Comparison of ENCODE assay signal across 13 cellular contexts in the genomic region with DNA sequence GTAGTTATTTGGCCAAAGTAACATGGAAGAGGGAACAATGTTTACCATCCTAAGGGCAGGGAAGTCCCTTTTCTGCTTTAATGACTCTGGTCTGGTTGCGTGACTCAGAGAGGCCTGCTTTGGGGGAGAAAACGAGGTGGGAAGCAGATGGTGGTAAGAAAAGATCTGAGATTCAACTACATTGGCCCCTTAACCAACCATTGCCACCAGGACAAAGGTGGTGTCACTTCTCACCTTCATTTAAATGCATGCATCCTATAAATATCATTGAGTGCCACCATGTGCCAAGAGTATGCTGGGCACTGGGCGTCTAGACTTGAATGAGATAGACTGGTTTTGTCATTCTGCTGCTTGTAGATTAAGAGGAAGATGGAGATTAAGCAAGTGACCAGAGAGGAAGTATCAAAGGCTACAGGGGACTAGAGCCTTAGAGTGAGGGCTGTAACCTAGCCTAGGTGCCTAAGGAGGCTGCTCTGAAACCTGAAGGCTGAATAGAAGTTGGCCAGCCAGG. TPM values are rescaled to one million over a fixed set of nuclear protein-coding genes. Genes with fewer than 3 reads are reported as not detected.
DNase-seq lines count a peak whose midpoint lies in the region; ATAC-seq and TF ChIP-seq lines count a peak whose summit lies in the region.
"Had no signal": no experiment of that assay in that cellular context is flagged by ENCODE, and none has a peak within 500 bp of the region (broad histone marks: within the 10 kb centered on the region; RNA-seq: fewer than 3 reads in every experiment).

No MANE protein-coding gene starts in this region.

- H3K4me3 ChIP-seq in transverse colon = no peak overlapping the region

- peaks cover 8 to 36% (median 20%) of the 10 kb centered on the region in 4 donors for H3K4me1 ChIP-seq in transverse colon

- CTCF ChIA-PET in activated CD8-positive, alpha-beta T cell treated with anti-CD3 and anti-CD28 coated beads, Interleukin-2, amount 10 ng/mL, durations not matched to agents 7 days and 5 days (lab: Charles Lee) = interaction anchor here (0.6 to 4.9 kb wide), 10 partner anchors 8 to 460 kb away, joined by 3 to 90 read pairs (median 4); no protein-coding TSS in a partner anchor

- H3K9me3 Mint-ChIP-seq in activated CD8-positive, alpha-beta T cell treated with anti-CD3 and anti-CD28 coated beads, Interleukin-2, amount 10 ng/mL, durations not matched to agents 7 days and 5 days (ENCODE audit: insufficient read depth) = no peaks in the 10 kb centered on the region
- H3K9me3 Mint-ChIP-seq in naive B cell = no peaks in the 10 kb centered on the region

- no peak for ATAC-seq in activated CD8-positive, alpha-beta T cell treated with anti-CD3 and anti-CD28 coated beads, Interleukin-2, amount 10 ng/mL, durations not matched to agents 7 days and 5 days
- ATAC-seq in naive B cell (ENCODE audit: low read depth in 2 of 2) (peak in 1 of 2 donors; percentile 6), HG03159 (IDR thresholded peaks at IDR 0.05; ENCODE audit: unreplicated experiment) (no peak)

- H3K27me3 Mint-ChIP-seq in activated CD8-positive, alpha-beta T cell treated with anti-CD3 and anti-CD28 coated beads, Interleukin-2, amount 10 ng/mL, durations not matched to agents 7 days and 5 days (ENCODE audit: low read depth) = no peaks in the 10 kb centered on the region
- H3K27me3 Mint-ChIP-seq in naive B cell = no peaks in the 10 kb centered on the region

- in situ Hi-C loops in Caki2 (cut with HindIII; ENCODE audit: low pct_unique_long_range_greater_than_20kb, low sequenced_read_pairs) = no loop called here
- in situ Hi-C loops in transverse colon (cut with MboI; ENCODE audit: low pct_ligation_motif_present in 1 of 4, low pct_unique_long_range_greater_than_20kb in 1 of 4, low sequenced_read_pairs in 3 of 4) = no loop called here

- no peak for TF ChIP-seq CTCF in transverse colon (IDR thresholded peaks at IDR 0.05)

- no peak overlapping the region for H3K4me3 Mint-ChIP-seq in activated CD8-positive, alpha-beta T cell treated with anti-CD3 and anti-CD28 coated beads, Interleukin-2, amount 10 ng/mL, durations not matched to agents 7 days and 5 days
- peak overlapping the region; percentile 0 to 94 (median 74) for H3K4me3 Mint-ChIP-seq in naive B cell

- TF ChIP-seq EP300 in transverse colon (IDR thresholded peaks at IDR 0.05; ENCODE audit: low read depth) = no peak

- H3K27ac Mint-ChIP-seq in activated CD8-positive, alpha-beta T cell treated with anti-CD3 and anti-CD28 coated beads, Interleukin-2, amount 10 ng/mL, durations not matched to agents 7 days and 5 days = peak overlapping the region; percentile 97
- peak overlapping the region; percentile 8 to 96 (median 84) for H3K27ac Mint-ChIP-seq in naive B cell

- intact Hi-C loops in transverse colon (cut with DNase I; ENCODE audit: low total_unique reads) = no loop called here

- TF ChIP-seq POLR2A in transverse colon (IDR thresholded peaks at IDR 0.05) = no peak

- no peaks in the 10 kb centered on the region for H3K27me3 ChIP-seq in transverse colon

- no peaks in the 10 kb centered on the region for H3K9me3 ChIP-seq in transverse colon

- DNase-seq in Caki2 (ENCODE audit: low read depth) (peak; percentile 45), Kasumi-1 (lab: John Stamatoyannopoulos, UW) (peak; percentile 19), naive B cell (peak; percentile 34), HCEC 1CT (no peak), NCI-H2227 treated with DMSO at 0.1 percent for 48 hours (lab: John Stamatoyannopoulos, UW) (no peak), transverse colon (no peak)
- DNase-seq in activated CD8-positive, alpha-beta T cell treated with anti-CD3 and anti-CD28 coated beads, Interleukin-2, amount 10 ng/mL, durations not matched to agents 7 days and 5 days = no peak
- DNase-seq: activated effector memory CD4-positive, alpha-beta T cell treated with Interleukin-2 at 50 U/mL for 16 hours; Calu3; kidney; NCI-H1092; stimulated activated CD8-positive, alpha-beta memory T cell treated with anti-CD3 and anti-CD28 coated beads, Interleukin-4, amount 100 ng/mL, for 48 hours had no signal

- peaks cover 44% of the 10 kb centered on the region for H3K36me3 Mint-ChIP-seq in activated CD8-positive, alpha-beta T cell treated with anti-CD3 and anti-CD28 coated beads, Interleukin-2, amount 10 ng/mL, durations not matched to agents 7 days and 5 days (ENCODE audit: low read depth)
- no peaks in the 10 kb centered on the region for H3K36me3 Mint-ChIP-seq in naive B cell

- H3K36me3 ChIP-seq in transverse colon = no peaks in the 10 kb centered on the region

- WGBS in transverse colon (ENCODE audit: low coverage in 1 of 2), 2 donors = 62% methylated on average over 3 of the region's 3 CpGs; no CpG with 5 or more reads in 1 of the 2 donors

- H3K4me1 Mint-ChIP-seq in activated CD8-positive, alpha-beta T cell treated with anti-CD3 and anti-CD28 coated beads, Interleukin-2, amount 10 ng/mL, durations not matched to agents 7 days and 5 days (ENCODE audit: low read depth) = peaks cover 83% of the 10 kb centered on the region
- H3K4me1 Mint-ChIP-seq in naive B cell = peaks cover 68 to 83% (median 75%) of the 10 kb centered on the region in 3 donors

- POLR2A ChIA-PET in activated CD8-positive, alpha-beta T cell treated with anti-CD3 and anti-CD28 coated beads, Interleukin-2, amount 10 ng/mL, durations not matched to agents 7 days and 5 days (lab: Charles Lee) = interaction anchor here (0.9 to 4.9 kb wide), 5 partner anchors 14 to 196 kb away, joined by 3 to 156 read pairs (median 5); no protein-coding TSS in a partner anchor

- peak overlapping the region in 1 of 4 donors; percentile 92 for H3K27ac ChIP-seq in transverse colon

RNA-seq across cellular contexts. Expression of a gene that starts 3.6 kb away (rescaled TPM):
- total RNA-seq in Caki2 (2014; rRNA removed; shearing (Covaris generic); ENCODE audit: low replicate concordance) = 14.0 and 15.1 TPM in 2 replicates
- total RNA-seq in activated CD8-positive, alpha-beta T cell treated with anti-CD3 and anti-CD28 coated beads, Interleukin-2, amount 10 ng/mL, durations not matched to agents 7 days and 5 days = 100 to 1,000 TPM in 1 of 2 experiments, 10 to 100 TPM in 1; 98.9 to 107 TPM
- polyA plus RNA-seq in naive B cell (ENCODE audit: low read depth in 6 of 6) = 100 to 1,000 TPM in 1 of 6 donors, 10 to 100 TPM in 5; 61.7 to 102 (median 83.8) TPM
- 100 to 1,000 TPM in 3 of 4 donors, 10 to 100 TPM in 1; 81.6 to 338 (median 129) TPM for total RNA-seq in transverse colon

Comparison
In these comparisons a context has a peak if more than half of its experiments do, and no peak if none do; other contexts are left out.
1. DNase-seq: peak in Caki2 (single experiment), Kasumi-1 (2 of 2) and naive B cell (single experiment); none in activated CD8-positive, alpha-beta T cell treated with anti-CD3 and anti-CD28 coated beads, Interleukin-2, amount 10 ng/mL, durations not matched to agents 7 days and 5 days (single experiment), HCEC 1CT (single experiment), NCI-H2227 treated with DMSO at 0.1 percent for 48 hours (single experiment) and transverse colon (single experiment).